In genomic region chr12:65825323-65825572, GRCh38 we compare ENCODE assay signal across 8 cellular contexts. TPM values are rescaled to one million over a fixed set of nuclear protein-coding genes. Genes with fewer than 3 reads are reported as not detected.
A peak's percentile ranks its signal among the peaks of the same experiment; 100 is the strongest.
DNase-seq lines count a peak whose midpoint lies in the region; ATAC-seq and TF ChIP-seq lines count a peak whose summit lies in the region.

No MANE protein-coding gene starts in this region.

- peaks cover 73% of the 10 kb centered on the region for H3K27me3 ChIP-seq in HL-60 (ENCODE audit: insufficient read depth, poor library complexity, severe bottlenecking)

- peak overlapping the region; percentile 47 for H3K4me3 ChIP-seq in HL-60 (replicated peaks; ENCODE audit: insufficient read depth, low read length)

- H3K27ac ChIP-seq in HL-60 (replicated peaks): no peak overlapping the region

- peaks cover 35% of the 10 kb centered on the region for H3K27me3 Mint-ChIP-seq in brain

- DNase-seq in HL-60 (ENCODE audit: low read depth in 1 of 2, low spot score in 1 of 2): no peak
- DNase-seq in left lobe of liver (ENCODE audit: low spot score): no peak
- no peak for DNase-seq in stimulated activated naive CD8-positive, alpha-beta T cell treated with anti-CD3 and anti-CD28 coated beads, Interleukin-15, Interleukin-2, amounts not matched to agents 100 U/mL and 50 U/mL, for 24 hours
- DNase-seq in hepatic stellate cell (ENCODE audit: low spot score): no peak
- DNase-seq in islet precursor cell: no peak

- H3K27ac Mint-ChIP-seq in brain: peak overlapping the region in 1 of 5 experiments; percentile 95

- peak; percentile 11 for ATAC-seq in left lobe of liver
- peak; percentile 15 for ATAC-seq in stimulated activated naive CD8-positive, alpha-beta T cell treated with anti-CD3 and anti-CD28 coated beads, Interleukin-15, Interleukin-2, amounts not matched to agents 100 U/mL and 50 U/mL, for 24 hours
- no peak for ATAC-seq in HG03439 (IDR thresholded peaks at IDR 0.05; ENCODE audit: unreplicated experiment)
- no peak for ATAC-seq in HG02798 (IDR thresholded peaks at IDR 0.05; ENCODE audit: poor library complexity, unreplicated experiment)

- no peak for TF ChIP-seq CTCF in HL-60 (IDR thresholded peaks at IDR 0.05; ENCODE audit: insufficient read depth, low read length)
- TF ChIP-seq CTCF in brain (conservative IDR thresholded peaks at IDR 0.05): no peak

- peaks cover 49% of the 10 kb centered on the region for H3K4me1 Mint-ChIP-seq in brain

- peaks cover 3% of the 10 kb centered on the region for H3K36me3 Mint-ChIP-seq in brain

- H3K4me3 Mint-ChIP-seq in brain: peak overlapping the region; percentile 86 to 93 (median 90)

- H3K9me3 Mint-ChIP-seq in brain: no peaks in the 10 kb centered on the region

RNA-seq across cellular contexts. Expression of gene HMGA2, which starts 1.0 kb away (rescaled TPM):
- polyA plus RNA-seq in brain (ENCODE audit: insufficient read depth, low read depth, low replicate concordance): not detected
- 0.25 TPM for total RNA-seq in left lobe of liver

Comparison
In these comparisons a context has a peak if more than half of its experiments do, and no peak if none do; other contexts are left out.
1. ATAC-seq: peak in left lobe of liver (single experiment) and stimulated activated naive CD8-positive, alpha-beta T cell treated with anti-CD3 and anti-CD28 coated beads, Interleukin-15, Interleukin-2, amounts not matched to agents 100 U/mL and 50 U/mL, for 24 hours (single experiment); none in HG03439 (single experiment) and HG02798 (single experiment).